21 cellular contexts compared by ENCODE assay signal in the genomic region with DNA sequence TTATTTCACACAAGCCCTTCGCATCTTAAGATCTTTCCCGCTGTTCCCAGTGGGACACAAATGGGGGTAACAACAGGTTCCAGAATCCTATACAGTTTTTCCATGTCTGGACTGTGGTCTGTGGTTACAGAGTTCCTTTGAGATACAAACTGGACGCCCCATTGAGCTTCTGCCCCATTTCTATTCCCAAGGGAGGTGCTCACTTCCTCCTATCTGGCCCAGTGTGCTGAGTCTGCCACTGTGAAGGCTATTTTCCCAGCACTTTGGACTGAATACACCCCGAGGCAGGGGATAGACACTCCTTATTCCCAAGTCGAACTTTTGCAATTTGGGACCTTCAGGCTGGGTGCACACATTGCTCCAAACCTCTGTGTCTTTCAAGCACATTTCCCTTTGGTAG. TPM values are rescaled to one million over a fixed set of nuclear protein-coding genes. Genes with fewer than 3 reads are reported as not detected.
DNase-seq lines count a peak whose midpoint lies in the region; ATAC-seq and TF ChIP-seq lines count a peak whose summit lies in the region.
"Had no signal": no experiment of that assay in that cellular context is flagged by ENCODE, and none has a peak within 500 bp of the region (broad histone marks: within the 10 kb centered on the region; RNA-seq: fewer than 3 reads in every experiment).

No MANE protein-coding gene starts in this region.

- no peak overlapping the region for H3K27ac ChIP-seq in brain microvascular endothelial cell

- H3K4me1 Mint-ChIP-seq in stimulated activated naive B cell treated with anti-CD40 and anti-IgM and Interleukin-4, amounts not matched to agents 10 μg/mL and 1 μg/mL and 100 μg/mL, for 72 hours: peaks cover 14 to 16% of the 10 kb centered on the region in 2 donors
- H3K4me1 Mint-ChIP-seq: CD14-positive monocyte had no signal

- DNase-seq in NB4 (ENCODE audit: low read depth) (peak; percentile 77), brain microvascular endothelial cell (peak; percentile 14), left lobe of liver (ENCODE audit: low spot score) (peak; percentile 10), NCI-H2081 treated with DMSO at 0.1 percent for 48 hours (lab: John Stamatoyannopoulos, UW) (no peak), midbrain (lab: John Stamatoyannopoulos, UW) (no peak)
- no peak for DNase-seq in stimulated activated naive B cell treated with anti-CD40 and anti-IgM and Interleukin-4, amounts not matched to agents 10 μg/mL and 1 μg/mL and 100 μg/mL, for 72 hours
- no peak for DNase-seq in NK-92 treated with Interleukin-12 subunit alpha and Interleukin-12 subunit beta, amount 100 ng/mL, for 24 hours (lab: John Stamatoyannopoulos, UW)
- DNase-seq: EL, H7, MG63, NCI-H1092 treated with DMSO at 0.1 percent for 48 hours, NCI-H146, NCI-H2029, NCI-H226, NCI-H524, NCI-H774, OCI-M1, Right ventricle myocardium superior had no signal

- peaks cover 56 to 86% of the 10 kb centered on the region in 2 donors for H3K36me3 Mint-ChIP-seq in stimulated activated naive B cell treated with anti-CD40 and anti-IgM and Interleukin-4, amounts not matched to agents 10 μg/mL and 1 μg/mL and 100 μg/mL, for 72 hours

- H3K27ac Mint-ChIP-seq in stimulated activated naive B cell treated with anti-CD40 and anti-IgM and Interleukin-4, amounts not matched to agents 10 μg/mL and 1 μg/mL and 100 μg/mL, for 72 hours: no peak overlapping the region
- H3K27ac Mint-ChIP-seq: CD14-positive monocyte had no signal

- in situ Hi-C loops in brain microvascular endothelial cell (cut with HindIII; ENCODE audit: low pct_ligation_motif_present, low sequenced_read_pairs): no loop called here

- TF ChIP-seq POLR2A in NB4 (IDR thresholded peaks at IDR 0.05; ENCODE audit: extremely low read depth, insufficient read length): no peak

- H3K36me3 ChIP-seq in brain microvascular endothelial cell (replicated peaks): peaks cover 9% of the 10 kb centered on the region

- H3K27me3 ChIP-seq in brain microvascular endothelial cell (replicated peaks): no peaks in the 10 kb centered on the region
- H3K27me3 ChIP-seq: MG63 had no signal

- no peaks in the 10 kb centered on the region for H3K27me3 Mint-ChIP-seq in stimulated activated naive B cell treated with anti-CD40 and anti-IgM and Interleukin-4, amounts not matched to agents 10 μg/mL and 1 μg/mL and 100 μg/mL, for 72 hours
- H3K27me3 Mint-ChIP-seq: IgD-negative memory B cell had no signal

- no peak overlapping the region for H3K4me3 Mint-ChIP-seq in stimulated activated naive B cell treated with anti-CD40 and anti-IgM and Interleukin-4, amounts not matched to agents 10 μg/mL and 1 μg/mL and 100 μg/mL, for 72 hours
- H3K4me3 Mint-ChIP-seq: CD14-positive monocyte, IgD-negative memory B cell had no signal

- ATAC-seq in left lobe of liver: no peak
- peak; percentile 80 to 82 for ATAC-seq in stimulated activated naive B cell treated with anti-CD40 and anti-IgM and Interleukin-4, amounts not matched to agents 10 μg/mL and 1 μg/mL and 100 μg/mL, for 72 hours (replicated peaks)
- ATAC-seq in GM21723 (IDR thresholded peaks at IDR 0.05; ENCODE audit: unreplicated experiment): no peak

- TF ChIP-seq CTCF in NB4 (IDR thresholded peaks at IDR 0.05; ENCODE audit: low read depth, low read length) (no peak), brain microvascular endothelial cell (IDR thresholded peaks at IDR 0.05; ENCODE audit: low read depth, low read length, missing control alignments) (no peak)

- H3K4me3 ChIP-seq in NB4 (ENCODE audit: low read depth, low read length) (no peak overlapping the region), brain microvascular endothelial cell (ENCODE audit: low read depth, low read length) (no peak overlapping the region)
- H3K4me3 ChIP-seq: MG63 had no signal

- peaks cover 0 to 2% of the 10 kb centered on the region in 2 donors for H3K9me3 Mint-ChIP-seq in stimulated activated naive B cell treated with anti-CD40 and anti-IgM and Interleukin-4, amounts not matched to agents 10 μg/mL and 1 μg/mL and 100 μg/mL, for 72 hours
- H3K9me3 Mint-ChIP-seq: IgD-negative memory B cell had no signal

RNA-seq across cellular contexts. Expression of a gene that starts 44.0 kb away (rescaled TPM):
- 16.6 TPM for total RNA-seq in left lobe of liver

RNA-seq across cellular contexts. Expression of a gene that starts 55.1 kb away (rescaled TPM):
- 4.2 TPM for total RNA-seq in left lobe of liver

Comparison
In these comparisons a context has a peak if more than half of its experiments do, and no peak if none do; other contexts are left out.
1. DNase-seq: peak in NB4 (single experiment), brain microvascular endothelial cell (single experiment) and left lobe of liver (single experiment); none in stimulated activated naive B cell treated with anti-CD40 and anti-IgM and Interleukin-4, amounts not matched to agents 10 μg/mL and 1 μg/mL and 100 μg/mL, for 72 hours (single experiment), NCI-H2081 treated with DMSO at 0.1 percent for 48 hours (single experiment), NK-92 treated with Interleukin-12 subunit alpha and Interleukin-12 subunit beta, amount 100 ng/mL, for 24 hours (single experiment) and midbrain (single experiment).
2. ATAC-seq: peak in stimulated activated naive B cell treated with anti-CD40 and anti-IgM and Interleukin-4, amounts not matched to agents 10 μg/mL and 1 μg/mL and 100 μg/mL, for 72 hours (2 of 2); none in left lobe of liver (single experiment) and GM21723 (single experiment).